In the genomic region with DNA sequence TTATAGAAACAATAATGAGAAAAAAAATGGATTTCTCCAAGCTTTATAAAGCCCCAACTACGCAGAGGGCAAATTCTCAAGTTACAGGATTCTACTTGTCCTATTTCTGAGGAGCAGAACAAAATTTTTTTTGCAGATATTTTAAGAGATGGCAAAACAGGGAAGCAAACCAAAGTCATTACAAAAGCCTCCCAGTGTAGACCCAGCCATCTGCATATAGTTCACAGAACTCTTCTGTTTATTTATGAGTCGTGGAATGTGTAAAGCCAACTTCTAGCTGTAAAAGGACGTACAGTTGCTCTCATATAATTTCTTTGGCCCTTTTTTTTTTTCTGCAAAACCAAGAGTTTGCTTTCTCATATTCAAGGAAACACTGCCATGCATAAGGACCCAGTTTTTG, we compare ENCODE assay signal across 25 cellular contexts.
DNase-seq lines count a peak whose midpoint lies in the region; ATAC-seq and TF ChIP-seq lines count a peak whose summit lies in the region.
"Had no signal": no experiment of that assay in that cellular context is flagged by ENCODE, and none has a peak within 500 bp of the region (broad histone marks: within the 10 kb centered on the region; RNA-seq: fewer than 3 reads in every experiment).

No MANE protein-coding gene starts in this region.

- in situ Hi-C loops in mammary epithelial cell (cut with MboI; ENCODE audit: low sequenced_read_pairs in 2 of 2) = no loop called here
- in situ Hi-C loops in G401 (cut with HindIII; ENCODE audit: low sequenced_read_pairs) = no loop called here

- H3K36me3 ChIP-seq in mammary epithelial cell (ENCODE audit: insufficient read depth, low read length) (no peaks in the 10 kb centered on the region), hepatocyte (replicated peaks; ENCODE audit: insufficient read depth, low read depth) (no peaks in the 10 kb centered on the region), PC-9 (ENCODE audit: low read depth) (no peaks in the 10 kb centered on the region)
- H3K36me3 ChIP-seq: brain microvascular endothelial cell, stomach, upper lobe of right lung had no signal

- H3K27ac ChIP-seq in mammary epithelial cell (ENCODE audit: insufficient read depth, low read depth, low read length) = no peak overlapping the region
- no peak overlapping the region for H3K27ac ChIP-seq in hepatocyte
- H3K27ac ChIP-seq in PC-9 = no peak overlapping the region
- H3K27ac ChIP-seq: A549, brain microvascular endothelial cell, HL-60, stomach, upper lobe of right lung had no signal

- CTCF ChIA-PET in MCF 10A (lab: Yijun Ruan, JAX) (interaction anchor here (0.7 kb wide), 1 partner anchor 93 kb away, joined by 4 read pairs; no protein-coding TSS in a partner anchor), mammary epithelial cell (lab: Charles Lee; ENCODE audit: low non-redundant PET) (no interaction called here), PC-9 (lab: Charles Lee) (no interaction called here)

- H3K4me1 Mint-ChIP-seq in MCF 10A (ENCODE audit: insufficient read depth, unreplicated experiment) = peaks cover 24% of the 10 kb centered on the region
- H3K4me1 Mint-ChIP-seq: activated T-helper 17 cell treated with anti-CD3 and anti-CD28 coated beads, Interleukin-2, amount 50 U/mL, for 72 hours; IgD-negative memory B cell had no signal

- H3K27ac Mint-ChIP-seq in MCF 10A (ENCODE audit: low read depth, unreplicated experiment) = no peak overlapping the region
- H3K27ac Mint-ChIP-seq: activated naive CD8-positive, alpha-beta T cell; activated T-helper 17 cell treated with anti-CD3 and anti-CD28 coated beads, Interleukin-2, amount 50 U/mL, for 72 hours; IgD-negative memory B cell had no signal

- dilution Hi-C loops in mammary epithelial cell (cut with HindIII; ENCODE audit: low sequenced_read_pairs) = no loop called here

- H3K79me2 ChIP-seq in mammary epithelial cell (ENCODE audit: insufficient read depth, low read length) (no peaks in the 10 kb centered on the region), hepatocyte (peaks cover 4% of the 10 kb centered on the region), PC-9 (ENCODE audit: low read depth) (no peaks in the 10 kb centered on the region)

- no peaks in the 10 kb centered on the region for H3K36me3 Mint-ChIP-seq in MCF 10A (ENCODE audit: insufficient read depth, unreplicated experiment)
- H3K36me3 Mint-ChIP-seq: activated naive CD8-positive, alpha-beta T cell had no signal

- no peak for TF ChIP-seq CTCF in MCF 10A (IDR thresholded peaks at IDR 0.05; ENCODE audit: unreplicated experiment)
- TF ChIP-seq CTCF in mammary epithelial cell (conservative IDR thresholded peaks at IDR 0.05 in 1 of 2, IDR thresholded peaks at IDR 0.05 in 1 of 2; ENCODE audit: extremely low read depth in 1 of 2, insufficient read depth in 1 of 2, low read depth in 1 of 2, low read length in 2 of 2) = no peak
- no peak for TF ChIP-seq CTCF in hepatocyte (IDR thresholded peaks at IDR 0.05; ENCODE audit: poor library complexity)
- TF ChIP-seq CTCF in PC-9 (conservative IDR thresholded peaks at IDR 0.05) = no peak

- H3K9me3 ChIP-seq in mammary epithelial cell (replicated peaks; ENCODE audit: insufficient read depth, low read length) (no peaks in the 10 kb centered on the region), hepatocyte (ENCODE audit: low read depth) (no peaks in the 10 kb centered on the region), PC-9 (ENCODE audit: insufficient read depth, low read depth) (no peaks in the 10 kb centered on the region)
- H3K9me3 ChIP-seq: A549, stomach, upper lobe of right lung had no signal

- no peak overlapping the region for H3K4me3 Mint-ChIP-seq in MCF 10A (ENCODE audit: unreplicated experiment)
- H3K4me3 Mint-ChIP-seq: activated naive CD8-positive, alpha-beta T cell; activated T-helper 17 cell treated with anti-CD3 and anti-CD28 coated beads, Interleukin-2, amount 50 U/mL, for 72 hours; IgD-negative memory B cell had no signal

- H3F3A ChIP-seq in PC-9 (ENCODE audit: insufficient read depth, low read depth) = 0 out of 2 replicates have a peak, but pooled peaks cover 7% of the 10 kb centered on the region

- H3K4me3 ChIP-seq in mammary epithelial cell (replicated peaks in 1 of 3; ENCODE audit: insufficient read depth in 1 of 3, low read depth in 2 of 3, low read length in 3 of 3) (no peak overlapping the region), hepatocyte (no peak overlapping the region), PC-9 (no peak overlapping the region)
- H3K4me3 ChIP-seq: A549, stomach, upper lobe of right lung had no signal

- H3K9ac ChIP-seq in mammary epithelial cell (ENCODE audit: insufficient read depth, low read length) = no peak overlapping the region

- no peak for ATAC-seq in GM18861 (IDR thresholded peaks at IDR 0.05; ENCODE audit: unreplicated experiment)
- ATAC-seq: A549; activated T-helper 17 cell treated with anti-CD3 and anti-CD28 coated beads, Interleukin-2, amount 50 U/mL, for 72 hours; upper lobe of right lung had no signal

- DNase-seq in MCF 10A (ENCODE audit: unreplicated experiment) = peak; percentile 8
- DNase-seq in mammary epithelial cell = no peak
- DNase-seq in SKM-1 (lab: John Stamatoyannopoulos, UW; ENCODE audit: unreplicated experiment) = peak; percentile 12
- no peak for DNase-seq in hepatocyte (ENCODE audit: low spot score)
- no peak for DNase-seq in NCI-H2107 (lab: John Stamatoyannopoulos, UW)
- DNase-seq in PC-9 = no peak
- DNase-seq in G401 (ENCODE audit: low spot score) = no peak
- DNase-seq: activated CD4-positive, alpha-beta T cell treated with anti-CD3 and anti-CD28 coated beads, Interleukin-2, amount 50 U/mL, for 1 hour; Calu3; NCI-H1694 treated with DMSO at 0.1 percent for 48 hours; NK-92 treated with Interleukin-12 subunit alpha and Interleukin-12 subunit beta, amount 100 ng/mL, for 24 hours; nucleus accumbens; retina; RPMI8226; stimulated activated CD4-positive, alpha-beta T cell treated with anti-CD3 and anti-CD28 coated beads, Interleukin-4, amount 100 ng/mL, for 4 hours; stomach; T-helper 1 cell; upper lobe of right lung had no signal

- H3K9me3 Mint-ChIP-seq in MCF 10A (ENCODE audit: unreplicated experiment) = no peaks in the 10 kb centered on the region

- no peak overlapping the region for H2AFZ ChIP-seq in mammary epithelial cell (ENCODE audit: low read depth, low read length)
- H2AFZ ChIP-seq in hepatocyte = no peak overlapping the region
- H2AFZ ChIP-seq in PC-9 = no peak overlapping the region

- peaks cover 7% of the 10 kb centered on the region for H3K4me1 ChIP-seq in mammary epithelial cell (ENCODE audit: insufficient read depth, low read length)
- H3K4me1 ChIP-seq in hepatocyte (ENCODE audit: insufficient read depth) = peaks cover 36% of the 10 kb centered on the region
- H3K4me1 ChIP-seq in PC-9 (replicated peaks; ENCODE audit: insufficient read depth) = peaks cover 27% of the 10 kb centered on the region
- H3K4me1 ChIP-seq: A549, upper lobe of right lung had no signal

- BruUV-seq in MCF 10A (replicated peaks; lab: Mats Ljungman, UMichigan) (no TSS peak), mammary epithelial cell (replicated peaks; lab: Mats Ljungman, UMichigan) (no TSS peak), PC-9 (replicated peaks; lab: Mats Ljungman, UMichigan) (no TSS peak)

- H4K20me1 ChIP-seq in mammary epithelial cell (ENCODE audit: insufficient read depth, low read length) (no peaks in the 10 kb centered on the region), hepatocyte (ENCODE audit: insufficient read depth, poor library complexity, severe bottlenecking) (no peaks in the 10 kb centered on the region), PC-9 (ENCODE audit: insufficient read depth) (no peaks in the 10 kb centered on the region)

- no peaks in the 10 kb centered on the region for H3K27me3 ChIP-seq in mammary epithelial cell (ENCODE audit: insufficient read depth, low read length)
- no peaks in the 10 kb centered on the region for H3K27me3 ChIP-seq in hepatocyte
- no peaks in the 10 kb centered on the region for H3K27me3 ChIP-seq in PC-9 (ENCODE audit: insufficient read depth, low read depth)
- H3K27me3 ChIP-seq: brain microvascular endothelial cell, stomach, upper lobe of right lung had no signal

- POLR2A ChIA-PET in MCF 10A (lab: Yijun Ruan, JAX) = no interaction called here
- POLR2A ChIA-PET in PC-9 (lab: Charles Lee; ENCODE audit: unreplicated experiment) = no interaction called here

- intact Hi-C loops in MCF 10A (cut with micrococcal nuclease) = no loop called here
- intact Hi-C loops in mammary epithelial cell (cut with micrococcal nuclease) = no loop called here
- intact Hi-C loops in PC-9 (cut with micrococcal nuclease; ENCODE audit: unreplicated experiment) = no loop called here

- WGBS in mammary epithelial cell (ENCODE audit: low coverage, missing lambda C conversion rate) = 52% methylated on average over 3 of the region's 3 CpGs
- 28% methylated on average over 3 of the region's 3 CpGs for WGBS in hepatocyte (ENCODE audit: low lambda C conversion rate, missing lambda C conversion rate)

- H3K27me3 Mint-ChIP-seq in MCF 10A (ENCODE audit: insufficient read depth, unreplicated experiment) = no peaks in the 10 kb centered on the region
- H3K27me3 Mint-ChIP-seq: activated naive CD8-positive, alpha-beta T cell; activated T-helper 17 cell treated with anti-CD3 and anti-CD28 coated beads, Interleukin-2, amount 50 U/mL, for 72 hours; IgD-negative memory B cell had no signal

- H3K4me2 ChIP-seq in mammary epithelial cell (ENCODE audit: insufficient read depth, low read depth, low read length) (no peak overlapping the region), hepatocyte (peak overlapping the region; percentile 15), PC-9 (no peak overlapping the region)
- H3K4me2 ChIP-seq: A549 had no signal

- H3K9me2 ChIP-seq in hepatocyte (replicated peaks; ENCODE audit: insufficient read depth) (no peaks in the 10 kb centered on the region), PC-9 (ENCODE audit: insufficient read depth) (no peaks in the 10 kb centered on the region)

Comparison
In these comparisons a context has a peak if more than half of its experiments do, and no peak if none do; other contexts are left out.
1. DNase-seq: peak in MCF 10A (single experiment) and SKM-1 (single experiment); none in mammary epithelial cell (single experiment), hepatocyte (single experiment), NCI-H2107 (single experiment), PC-9 (0 of 2) and G401 (single experiment).